In genomic region chr5:132411382-132411925, GRCh38 we compare ENCODE assay signal across 8 cellular contexts. TPM values are rescaled to one million over a fixed set of nuclear protein-coding genes. Genes with fewer than 3 reads are reported as not detected.
A peak's percentile ranks its signal among the peaks of the same experiment; 100 is the strongest.
DNase-seq lines count a peak whose midpoint lies in the region; ATAC-seq and TF ChIP-seq lines count a peak whose summit lies in the region.

No MANE protein-coding gene starts in this region.

- no peaks in the 10 kb centered on the region for H3K27me3 Mint-ChIP-seq in activated naive CD4-positive, alpha-beta T cell treated with anti-CD3 and anti-CD28 coated beads for 36 hours (ENCODE audit: low read depth)

- H3K4me3 ChIP-seq in left ventricle myocardium inferior (peak overlapping the region; percentile 73), skeletal muscle satellite cell (ENCODE audit: low read length) (peak overlapping the region; percentile 85)

- TF ChIP-seq CTCF in left ventricle myocardium inferior (IDR thresholded peaks at IDR 0.05; ENCODE audit: borderline replicate concordance), result no peak

- no peak for TF ChIP-seq POLR2A in erythroblast (IDR thresholded peaks at IDR 0.05; ENCODE audit: low read length)

- peaks cover 66% of the 10 kb centered on the region for H3K4me1 Mint-ChIP-seq in activated naive CD4-positive, alpha-beta T cell treated with anti-CD3 and anti-CD28 coated beads for 36 hours (ENCODE audit: low read depth)

- H3K36me3 ChIP-seq in left ventricle myocardium inferior, result no peaks in the 10 kb centered on the region
- H3K36me3 ChIP-seq in skeletal muscle satellite cell (ENCODE audit: insufficient read depth, low read length), result no peaks in the 10 kb centered on the region

- H3K9me3 Mint-ChIP-seq in activated naive CD4-positive, alpha-beta T cell treated with anti-CD3 and anti-CD28 coated beads for 36 hours, result peaks cover 9% of the 10 kb centered on the region

- peak overlapping the region; percentile 99 for H3K27ac Mint-ChIP-seq in activated naive CD4-positive, alpha-beta T cell treated with anti-CD3 and anti-CD28 coated beads for 36 hours

- H3K9me3 ChIP-seq in left ventricle myocardium inferior (replicated peaks) (no peaks in the 10 kb centered on the region), skeletal muscle satellite cell (replicated peaks; ENCODE audit: low read length) (no peaks in the 10 kb centered on the region)

- ATAC-seq in GM18873 (IDR thresholded peaks at IDR 0.05; ENCODE audit: low FRiP score, unreplicated experiment) (peak; percentile 11), HG03039 (IDR thresholded peaks at IDR 0.05; ENCODE audit: unreplicated experiment) (no peak)

- peaks cover 86% of the 10 kb centered on the region for H3K4me1 ChIP-seq in left ventricle myocardium inferior
- peaks cover 34% of the 10 kb centered on the region for H3K4me1 ChIP-seq in skeletal muscle satellite cell (ENCODE audit: control insufficient read depth, insufficient read depth, low read length)

- H3K9ac ChIP-seq in skeletal muscle satellite cell (ENCODE audit: low read depth, low read length), result peak overlapping the region; percentile 90

- H3K4me2 ChIP-seq in skeletal muscle satellite cell (ENCODE audit: low read length), result peak overlapping the region; percentile 95

- peak overlapping the region; percentile 99 for H3K27ac ChIP-seq in left ventricle myocardium inferior (replicated peaks)

- H3K27me3 ChIP-seq in left ventricle myocardium inferior (ENCODE audit: low read depth) (no peaks in the 10 kb centered on the region), skeletal muscle satellite cell (ENCODE audit: control insufficient read depth, insufficient read depth, low read length) (no peaks in the 10 kb centered on the region)

- H3K4me3 Mint-ChIP-seq in activated naive CD4-positive, alpha-beta T cell treated with anti-CD3 and anti-CD28 coated beads for 36 hours, result peak overlapping the region; percentile 90

- DNase-seq in HT-29 (ENCODE audit: low spot score) (peak; percentile 73), left ventricle myocardium inferior (no peak), erythroblast (lab: John Stamatoyannopoulos, UW) (no peak), DMS114 treated with DMSO at 0.1 percent for 48 hours (lab: John Stamatoyannopoulos, UW; ENCODE audit: unreplicated experiment) (no peak)
- peak; percentile 74 for DNase-seq in activated naive CD4-positive, alpha-beta T cell treated with anti-CD3 and anti-CD28 coated beads for 36 hours

- peaks cover 16% of the 10 kb centered on the region for H3K36me3 Mint-ChIP-seq in activated naive CD4-positive, alpha-beta T cell treated with anti-CD3 and anti-CD28 coated beads for 36 hours (ENCODE audit: low read depth)

- CTCF ChIA-PET in activated naive CD4-positive, alpha-beta T cell treated with anti-CD3 and anti-CD28 coated beads for 36 hours (lab: Charles Lee), result interaction anchor here (0.7 to 8.5 kb wide), 14 partner anchors 9 to 88 kb away, joined by 3 to 73 read pairs (median 4); no protein-coding TSS in a partner anchor

- intact Hi-C loops in activated naive CD4-positive, alpha-beta T cell treated with anti-CD3 and anti-CD28 coated beads for 36 hours (cut with micrococcal nuclease), result loop anchor here (1.0 to 10.0 kb wide), 8 partner anchors 8 to 877 kb away; partner anchors contain the start of gene IRF1
- intact Hi-C loops in left ventricle myocardium inferior (cut with micrococcal nuclease), result no loop called here

RNA-seq across cellular contexts. Expression of gene SLC22A5, which starts 41.9 kb away (rescaled TPM):
- 6.6 and 11.9 TPM in 2 replicates for total RNA-seq in HT-29 (2014; rRNA removed; shearing (Covaris generic))
- total RNA-seq in activated naive CD4-positive, alpha-beta T cell treated with anti-CD3 and anti-CD28 coated beads for 36 hours, result 1 to 10 TPM; 3.1 to 3.6 TPM
- total RNA-seq in left ventricle myocardium inferior, result 20.8 TPM
- 2.5 and 8.5 TPM in 2 replicates for total RNA-seq in skeletal muscle satellite cell (2012; rRNA removed)

Comparison
In these comparisons a context has a peak if more than half of its experiments do, and no peak if none do; other contexts are left out.
1. DNase-seq: peak in HT-29 (single experiment) and activated naive CD4-positive, alpha-beta T cell treated with anti-CD3 and anti-CD28 coated beads for 36 hours (single experiment); none in left ventricle myocardium inferior (single experiment), erythroblast (0 of 2) and DMS114 treated with DMSO at 0.1 percent for 48 hours (single experiment).